In genomic region chr13:39822437-39822836, GRCh38 we compare ENCODE assay signal across 1 cellular context.
TF ChIP-seq lines count a peak whose summit lies in the region.

No MANE protein-coding gene starts in this region.

TF ChIP-seq in WTC11, 78 proteins besides CTCF, POLR2A, EP300 and RAD21 (continued from another document):
- TF ChIP-seq, protein P1, sequence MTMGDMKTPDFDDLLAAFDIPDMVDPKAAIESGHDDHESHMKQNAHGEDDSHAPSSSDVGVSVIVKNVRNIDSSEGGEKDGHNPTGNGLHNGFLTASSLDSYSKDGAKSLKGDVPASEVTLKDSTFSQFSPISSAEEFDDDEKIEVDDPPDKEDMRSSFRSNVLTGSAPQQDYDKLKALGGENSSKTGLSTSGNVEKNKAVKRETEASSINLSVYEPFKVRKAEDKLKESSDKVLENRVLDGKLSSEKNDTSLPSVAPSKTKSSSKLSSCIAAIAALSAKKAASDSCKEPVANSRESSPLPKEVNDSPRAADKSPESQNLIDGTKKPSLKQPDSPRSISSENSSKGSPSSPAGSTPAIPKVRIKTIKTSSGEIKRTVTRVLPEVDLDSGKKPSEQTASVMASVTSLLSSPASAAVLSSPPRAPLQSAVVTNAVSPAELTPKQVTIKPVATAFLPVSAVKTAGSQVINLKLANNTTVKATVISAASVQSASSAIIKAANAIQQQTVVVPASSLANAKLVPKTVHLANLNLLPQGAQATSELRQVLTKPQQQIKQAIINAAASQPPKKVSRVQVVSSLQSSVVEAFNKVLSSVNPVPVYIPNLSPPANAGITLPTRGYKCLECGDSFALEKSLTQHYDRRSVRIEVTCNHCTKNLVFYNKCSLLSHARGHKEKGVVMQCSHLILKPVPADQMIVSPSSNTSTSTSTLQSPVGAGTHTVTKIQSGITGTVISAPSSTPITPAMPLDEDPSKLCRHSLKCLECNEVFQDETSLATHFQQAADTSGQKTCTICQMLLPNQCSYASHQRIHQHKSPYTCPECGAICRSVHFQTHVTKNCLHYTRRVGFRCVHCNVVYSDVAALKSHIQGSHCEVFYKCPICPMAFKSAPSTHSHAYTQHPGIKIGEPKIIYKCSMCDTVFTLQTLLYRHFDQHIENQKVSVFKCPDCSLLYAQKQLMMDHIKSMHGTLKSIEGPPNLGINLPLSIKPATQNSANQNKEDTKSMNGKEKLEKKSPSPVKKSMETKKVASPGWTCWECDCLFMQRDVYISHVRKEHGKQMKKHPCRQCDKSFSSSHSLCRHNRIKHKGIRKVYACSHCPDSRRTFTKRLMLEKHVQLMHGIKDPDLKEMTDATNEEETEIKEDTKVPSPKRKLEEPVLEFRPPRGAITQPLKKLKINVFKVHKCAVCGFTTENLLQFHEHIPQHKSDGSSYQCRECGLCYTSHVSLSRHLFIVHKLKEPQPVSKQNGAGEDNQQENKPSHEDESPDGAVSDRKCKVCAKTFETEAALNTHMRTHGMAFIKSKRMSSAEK (CRISPR knock-in tag; IDR thresholded peaks at IDR 0.05; ENCODE audit: borderline replicate concordance) = no peak
- TF ChIP-seq ZNF263 (CRISPR knock-in tag; IDR thresholded peaks at IDR 0.05; ENCODE audit: low read depth) = no peak
- TF ChIP-seq ZNF138 (CRISPR knock-in tag; conservative IDR thresholded peaks at IDR 0.05) = no peak
- TF ChIP-seq TCF7 (CRISPR knock-in tag; IDR thresholded peaks at IDR 0.05; ENCODE audit: low read depth) = no peak
- TF ChIP-seq PRDM15 (CRISPR knock-in tag; IDR thresholded peaks at IDR 0.05) = no peak
- no peak for TF ChIP-seq HMGXB4 (CRISPR knock-in tag; IDR thresholded peaks at IDR 0.05)
- no peak for TF ChIP-seq SOX15 (CRISPR knock-in tag; IDR thresholded peaks at IDR 0.05)
- no peak for TF ChIP-seq JAZF1 (CRISPR knock-in tag; IDR thresholded peaks at IDR 0.05)
- TF ChIP-seq NFYB (CRISPR knock-in tag; conservative IDR thresholded peaks at IDR 0.05; ENCODE audit: low read depth) = no peak
- TF ChIP-seq RELA (CRISPR knock-in tag; IDR thresholded peaks at IDR 0.05; ENCODE audit: borderline replicate concordance) = no peak
- TF ChIP-seq OVOL2 (CRISPR knock-in tag; IDR thresholded peaks at IDR 0.05; ENCODE audit: borderline replicate concordance) = no peak
- no peak for TF ChIP-seq GRHL2 (CRISPR knock-in tag; IDR thresholded peaks at IDR 0.05; ENCODE audit: insufficient replicate concordance, severe bottlenecking)
- TF ChIP-seq, protein P2, sequence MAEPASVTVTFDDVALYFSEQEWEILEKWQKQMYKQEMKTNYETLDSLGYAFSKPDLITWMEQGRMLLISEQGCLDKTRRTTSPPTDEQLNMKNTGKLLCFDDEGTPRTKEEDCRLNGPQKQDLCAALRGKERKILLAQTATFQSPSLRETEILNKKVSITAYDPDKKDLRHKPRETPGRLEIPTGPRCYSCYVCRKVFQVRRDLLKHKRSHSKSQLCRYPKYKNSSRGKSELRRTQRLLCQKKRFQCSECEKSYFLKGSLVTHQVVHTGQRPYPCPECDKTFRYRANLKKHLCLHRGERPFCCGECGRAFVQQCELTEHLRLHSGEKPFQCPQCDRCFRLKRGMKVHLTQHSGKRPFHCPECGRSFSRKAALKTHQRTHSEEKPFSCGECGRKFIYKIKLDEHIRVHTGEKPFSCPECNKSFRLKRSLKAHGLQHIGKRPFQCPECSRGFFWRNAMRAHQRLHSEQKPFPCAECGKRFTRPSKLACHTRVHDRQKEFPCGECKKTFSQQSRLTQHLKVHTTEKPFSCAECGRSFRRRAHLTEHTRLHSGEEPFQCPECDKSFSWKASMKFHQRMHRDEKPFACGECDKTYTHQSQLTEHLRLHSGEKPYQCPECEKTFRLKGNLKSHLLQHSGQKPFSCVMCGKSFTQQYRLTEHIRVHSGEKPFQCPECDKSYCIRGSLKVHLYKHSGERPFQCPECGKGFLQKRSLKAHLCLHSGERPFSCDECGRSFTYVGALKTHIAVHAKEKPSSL (CRISPR knock-in tag; conservative IDR thresholded peaks at IDR 0.05) = no peak
- TF ChIP-seq, protein P3, sequence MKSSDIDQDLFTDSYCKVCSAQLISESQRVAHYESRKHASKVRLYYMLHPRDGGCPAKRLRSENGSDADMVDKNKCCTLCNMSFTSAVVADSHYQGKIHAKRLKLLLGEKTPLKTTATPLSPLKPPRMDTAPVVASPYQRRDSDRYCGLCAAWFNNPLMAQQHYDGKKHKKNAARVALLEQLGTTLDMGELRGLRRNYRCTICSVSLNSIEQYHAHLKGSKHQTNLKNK (CRISPR knock-in tag; IDR thresholded peaks at IDR 0.05) = no peak
